In genomic region chr5:91380491-91381133, GRCh38 we compare ENCODE assay signal across 8 cellular contexts. TPM values are rescaled to one million over a fixed set of nuclear protein-coding genes. Genes with fewer than 3 reads are reported as not detected.
DNase-seq lines count a peak whose midpoint lies in the region; ATAC-seq and TF ChIP-seq lines count a peak whose summit lies in the region.

No MANE protein-coding gene starts in this region.

- peak overlapping the region; percentile 86 for H3K4me3 ChIP-seq in AG04450 (ENCODE audit: low read depth, low read length)

- peaks cover 2% of the 10 kb centered on the region; the same call in 1 of the 2 replicates for H3K9me3 ChIP-seq in AG04450 (ENCODE audit: control insufficient read depth, insufficient read depth, low read length)

- peak; percentile 73 for DNase-seq in AG04450 (ENCODE audit: low read depth, low spot score)
- peak; percentile 86 for DNase-seq in NCI-H2227 treated with DMSO at 0.1 percent for 48 hours (lab: John Stamatoyannopoulos, UW)
- peak; percentile 93 to 98 (median 96) for DNase-seq in activated CD4-positive, CD25-positive, alpha-beta regulatory T cell (lab: John Stamatoyannopoulos, UW)
- DNase-seq in caudate nucleus (lab: John Stamatoyannopoulos, UW) = peak; percentile 56 to 99 (median 97)
- DNase-seq in islet precursor cell = peak; percentile 98
- peak; percentile 96 to 99 for DNase-seq in stimulated activated CD4-positive, alpha-beta T cell treated with anti-CD3 and anti-CD28 coated beads, Interleukin-12 subunit alpha, Interleukin-12 subunit beta, amount 100 ng/mL, for 24 hours (ENCODE audit: low read depth in 2 of 2)

- H3K27ac ChIP-seq in AG04450 (ENCODE audit: low read depth, low read length) = peak overlapping the region; percentile 96
- peak overlapping the region; percentile 100 for H3K27ac ChIP-seq in caudate nucleus (ENCODE audit: low read depth, low read length)

- POLR2A ChIA-PET in AG04450 (lab: Yijun Ruan, JAX) = interaction anchor here (0.6 to 2.2 kb wide), 10 partner anchors 8 to 307 kb away, joined by 3 to 12 read pairs (median 6); no protein-coding TSS in a partner anchor

- H3K27me3 ChIP-seq in AG04450 (ENCODE audit: control insufficient read depth, insufficient read depth, low read length) = no peaks in the 10 kb centered on the region

- CTCF ChIA-PET in AG04450 (lab: Charles Lee) = interaction anchor here (1.1 to 1.2 kb wide), 4 partner anchors 39 to 449 kb away, joined by 3 to 10 read pairs (median 6); no protein-coding TSS in a partner anchor

- no peak for TF ChIP-seq CTCF in AG04450 (IDR thresholded peaks at IDR 0.05; ENCODE audit: low read depth, low read length)

- ATAC-seq in GM18909 (IDR thresholded peaks at IDR 0.05; ENCODE audit: poor library complexity, unreplicated experiment) = peak; percentile 51
- ATAC-seq in HG03175 (IDR thresholded peaks at IDR 0.05; ENCODE audit: unreplicated experiment) = peak; percentile 45

RNA-seq across cellular contexts. Expression of gene ARRDC3, which starts 2.5 kb away (rescaled TPM):
- 26.7 and 38.3 TPM in 2 replicates for polyA plus RNA-seq in AG04450 (2011; rRNA removed)
- 99.3 and 103 TPM in 2 replicates for polyA minus RNA-seq in AG04450 (2011; rRNA and poly(A)+ RNA removed)

Comparison
In these comparisons a context has a peak if more than half of its experiments do, and no peak if none do; other contexts are left out.
1. Peak in every context shown above with its lines: DNase-seq, ATAC-seq, H3K4me3 ChIP-seq and H3K27ac ChIP-seq.